Comparison of ENCODE assay signal across 21 cellular contexts in the genomic region with DNA sequence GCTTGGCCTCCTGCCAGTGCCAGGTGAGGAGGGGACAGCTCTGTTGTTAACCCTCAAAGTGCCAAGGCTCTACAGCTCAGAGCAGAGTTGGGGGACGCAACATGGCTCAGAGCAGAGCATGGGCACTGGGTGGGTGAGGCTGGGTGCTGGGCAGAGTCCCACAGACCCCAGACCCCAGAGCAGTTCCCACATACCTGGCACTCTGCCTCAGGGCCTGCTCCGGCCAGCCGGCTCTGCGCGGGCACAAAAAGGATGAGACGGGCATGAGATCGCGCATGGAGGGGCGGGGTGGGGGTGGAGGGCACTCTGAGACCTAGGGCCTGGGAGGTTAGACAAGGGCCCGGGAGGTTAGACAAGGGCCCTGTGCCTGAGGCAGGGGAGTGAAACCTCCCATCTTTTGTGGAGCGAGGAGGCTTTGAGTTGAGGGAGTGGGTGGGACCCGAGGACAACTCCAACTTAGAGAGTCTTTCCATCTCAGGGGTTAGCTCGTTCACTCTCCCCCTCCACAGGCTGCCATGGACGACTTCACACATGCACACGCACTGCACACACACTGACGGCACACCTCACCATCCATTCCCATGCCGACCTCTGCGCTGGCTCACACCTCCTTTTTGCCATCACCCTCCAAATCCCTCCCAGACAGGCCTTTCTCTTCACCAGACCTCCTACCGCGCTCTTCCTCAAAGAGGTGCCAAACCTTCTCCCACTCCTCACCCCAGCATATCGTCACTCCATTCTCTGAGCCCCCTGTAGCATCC. TPM values are rescaled to one million over a fixed set of nuclear protein-coding genes. Genes with fewer than 3 reads are reported as not detected.
A peak's percentile ranks its signal among the peaks of the same experiment; 100 is the strongest.
DNase-seq lines count a peak whose midpoint lies in the region; ATAC-seq and TF ChIP-seq lines count a peak whose summit lies in the region.
"Had no signal": no experiment of that assay in that cellular context is flagged by ENCODE, and none has a peak within 500 bp of the region (broad histone marks: within the 10 kb centered on the region; RNA-seq: fewer than 3 reads in every experiment).

No MANE protein-coding gene starts in this region.

- H3K27me3 ChIP-seq in duodenal mucosa (ENCODE audit: control insufficient read depth in 1 of 2, insufficient read depth in 2 of 2, low read length in 2 of 2), result no peaks in the 10 kb centered on the region
- H3K27me3 ChIP-seq in neural progenitor cell, result no peaks in the 10 kb centered on the region
- H3K27me3 ChIP-seq in foreskin keratinocyte, result peaks cover 9% of the 10 kb centered on the region
- H3K27me3 ChIP-seq: right lobe of liver had no signal

- H3K9me3 Mint-ChIP-seq in stimulated activated naive CD8-positive, alpha-beta T cell treated with anti-CD3 and anti-CD28 coated beads, Interleukin-15, amount 100 ng/mL, for 72 hours, result no peaks in the 10 kb centered on the region
- H3K9me3 Mint-ChIP-seq in neural progenitor cell, result no peaks in the 10 kb centered on the region
- H3K9me3 Mint-ChIP-seq: activated T-helper 2 cell treated with anti-CD3 and anti-CD28 coated beads, Interferon-gamma antibody, Interleukin-2, Interleukin-4, amounts not matched to agents 10 μg/mL and 5 μg/mL and 100 μg/mL, durations not matched to agents 14 hours and 24 hours and 36 hours; CD4-positive, alpha-beta T cell; T-helper 2 cell treated with Interferon-gamma antibody and Interleukin-4, amounts not matched to agents 5 μg/mL and 100 μg/mL, for 36 hours had no signal

- no peaks in the 10 kb centered on the region for H4K20me1 ChIP-seq in neural progenitor cell (ENCODE audit: low read depth)

- no peak overlapping the region for H3K4me3 ChIP-seq in duodenal mucosa (ENCODE audit: low read depth in 1 of 2, low read length in 2 of 2)
- H3K4me3 ChIP-seq in neural progenitor cell, result no peak overlapping the region
- H3K4me3 ChIP-seq: prostate gland, right lobe of liver had no signal

- no peak overlapping the region for H2AFZ ChIP-seq in neural progenitor cell (replicated peaks)

- H3K36me3 ChIP-seq in duodenal mucosa (ENCODE audit: control insufficient read depth in 1 of 2, insufficient read depth in 2 of 2, low read length in 2 of 2), result peaks cover 0 to 25% of the 10 kb centered on the region in 2 donors
- H3K36me3 ChIP-seq in neural progenitor cell, result no peaks in the 10 kb centered on the region
- H3K36me3 ChIP-seq: brain microvascular endothelial cell, prostate gland, right lobe of liver had no signal

- no peak overlapping the region for H3K4me3 Mint-ChIP-seq in stimulated activated naive CD8-positive, alpha-beta T cell treated with anti-CD3 and anti-CD28 coated beads, Interleukin-15, amount 100 ng/mL, for 72 hours
- peak overlapping the region; percentile 52 for H3K4me3 Mint-ChIP-seq in neural progenitor cell
- H3K4me3 Mint-ChIP-seq: CD4-positive, alpha-beta T cell; T-helper 2 cell treated with Interferon-gamma antibody and Interleukin-4, amounts not matched to agents 5 μg/mL and 100 μg/mL, for 36 hours had no signal

- peak overlapping the region; percentile 32 for H3K27ac ChIP-seq in duodenal mucosa (ENCODE audit: low read depth, low read length)
- H3K27ac ChIP-seq in neural progenitor cell, result no peak overlapping the region
- H3K27ac ChIP-seq in foreskin keratinocyte, result no peak overlapping the region
- H3K27ac ChIP-seq: brain microvascular endothelial cell, prostate gland, right lobe of liver had no signal

- no peak for TF ChIP-seq CTCF in neural progenitor cell (IDR thresholded peaks at IDR 0.05)
- no peak for TF ChIP-seq CTCF in foreskin keratinocyte (conservative IDR thresholded peaks at IDR 0.05)

- peaks cover 8% of the 10 kb centered on the region for H3K36me3 Mint-ChIP-seq in neural progenitor cell
- H3K36me3 Mint-ChIP-seq: naive B cell had no signal

- H3K9ac ChIP-seq in duodenal mucosa (ENCODE audit: low read depth in 1 of 2, low read length in 2 of 2), result no peak overlapping the region
- no peak overlapping the region for H3K9ac ChIP-seq in neural progenitor cell

- H3K9me3 ChIP-seq in duodenal mucosa (ENCODE audit: control insufficient read depth in 1 of 2, low read length in 2 of 2) (no peaks in the 10 kb centered on the region), neural progenitor cell (ENCODE audit: low read depth) (no peaks in the 10 kb centered on the region)
- H3K9me3 ChIP-seq: prostate gland, right lobe of liver had no signal

- H3K4me1 Mint-ChIP-seq in stimulated activated naive CD8-positive, alpha-beta T cell treated with anti-CD3 and anti-CD28 coated beads, Interleukin-15, amount 100 ng/mL, for 72 hours, result no peaks in the 10 kb centered on the region
- peaks cover 28% of the 10 kb centered on the region for H3K4me1 Mint-ChIP-seq in neural progenitor cell
- H3K4me1 Mint-ChIP-seq: naive B cell had no signal

- no peaks in the 10 kb centered on the region for H3K79me2 ChIP-seq in neural progenitor cell (ENCODE audit: low read depth)

- H3K4me1 ChIP-seq in duodenal mucosa (ENCODE audit: control insufficient read depth in 1 of 2, insufficient read depth in 2 of 2, low read length in 2 of 2) (peaks cover 24 to 26% of the 10 kb centered on the region in 2 donors), neural progenitor cell (peaks cover 23% of the 10 kb centered on the region), foreskin keratinocyte (no peaks in the 10 kb centered on the region)
- H3K4me1 ChIP-seq: prostate gland had no signal

- H3F3A ChIP-seq in neural progenitor cell (ENCODE audit: low read depth), result peaks cover 26% of the 10 kb centered on the region

- no peak for DNase-seq in stimulated activated naive CD8-positive, alpha-beta T cell treated with anti-CD3 and anti-CD28 coated beads, Interleukin-15, amount 100 ng/mL, for 72 hours
- no peak for DNase-seq in stimulated activated naive CD8-positive, alpha-beta T cell treated with anti-CD3 and anti-CD28 coated beads, Interleukin-15, Interleukin-2, amounts not matched to agents 100 U/mL and 50 U/mL, for 24 hours
- DNase-seq in neural progenitor cell (ENCODE audit: low spot score), result no peak
- no peak for DNase-seq in foreskin keratinocyte
- DNase-seq: activated CD4-positive, alpha-beta T cell treated with anti-CD3 and anti-CD28 coated beads for 48 hours; activated naive CD4-positive, alpha-beta T cell treated with anti-CD3 and anti-CD28 coated beads, Interleukin-2, amount 50 U/mL, for 16 hours; brain microvascular endothelial cell; CD4-positive, alpha-beta T cell; effector memory CD4-positive, alpha-beta T cell; naive B cell; NCI-H187; NCI-H446 treated with DMSO at 0.1 percent for 48 hours; NCI-H82 had no signal

- H3K4me2 ChIP-seq in neural progenitor cell, result no peak overlapping the region

- H3K27me3 Mint-ChIP-seq in stimulated activated naive CD8-positive, alpha-beta T cell treated with anti-CD3 and anti-CD28 coated beads, Interleukin-15, amount 100 ng/mL, for 72 hours, result peaks cover 12% of the 10 kb centered on the region
- peaks cover 3% of the 10 kb centered on the region for H3K27me3 Mint-ChIP-seq in neural progenitor cell (ENCODE audit: insufficient read depth, low read depth)

- peak; percentile 13 for ATAC-seq in stimulated activated naive CD8-positive, alpha-beta T cell treated with anti-CD3 and anti-CD28 coated beads, Interleukin-15, amount 100 ng/mL, for 72 hours
- ATAC-seq in stimulated activated naive CD8-positive, alpha-beta T cell treated with anti-CD3 and anti-CD28 coated beads, Interleukin-15, Interleukin-2, amounts not matched to agents 100 U/mL and 50 U/mL, for 24 hours, result no peak
- ATAC-seq in HG03095 (IDR thresholded peaks at IDR 0.05; ENCODE audit: unreplicated experiment), result no peak
- ATAC-seq in HG03460 (IDR thresholded peaks at IDR 0.05; ENCODE audit: unreplicated experiment), result no peak
- ATAC-seq in HG03565 (IDR thresholded peaks at IDR 0.05; ENCODE audit: unreplicated experiment), result no peak
- no peak for ATAC-seq in foreskin keratinocyte

- no peak overlapping the region for H3K27ac Mint-ChIP-seq in stimulated activated naive CD8-positive, alpha-beta T cell treated with anti-CD3 and anti-CD28 coated beads, Interleukin-15, amount 100 ng/mL, for 72 hours
- H3K27ac Mint-ChIP-seq in neural progenitor cell, result peak overlapping the region; percentile 2
- H3K27ac Mint-ChIP-seq: activated T-helper 2 cell treated with anti-CD3 and anti-CD28 coated beads, Interferon-gamma antibody, Interleukin-2, Interleukin-4, amounts not matched to agents 10 μg/mL and 5 μg/mL and 100 μg/mL, durations not matched to agents 14 hours and 24 hours and 36 hours; CD4-positive, alpha-beta T cell; T-helper 2 cell treated with Interferon-gamma antibody and Interleukin-4, amounts not matched to agents 5 μg/mL and 100 μg/mL, for 36 hours had no signal

RNA-seq across cellular contexts. Expression of gene PCDH1, which starts 22.0 kb away (rescaled TPM):
- total RNA-seq in neural progenitor cell (ENCODE audit: low replicate concordance) (24.8 and 48.4 TPM in 2 replicates), foreskin keratinocyte (2.2 and 12.1 TPM in 2 replicates)
- 1.2 and 7.0 TPM in 2 replicates for polyA plus RNA-seq in foreskin keratinocyte
- total RNA-seq: activated T-helper 2 cell treated with anti-CD3 and anti-CD28 coated beads, Interferon-gamma antibody, Interleukin-2, Interleukin-4, amounts not matched to agents 10 μg/mL and 5 μg/mL and 100 μg/mL, durations not matched to agents 14 hours and 24 hours and 36 hours had no signal
